Comparison of ENCODE assay signal across 13 cellular contexts in the genomic region with DNA sequence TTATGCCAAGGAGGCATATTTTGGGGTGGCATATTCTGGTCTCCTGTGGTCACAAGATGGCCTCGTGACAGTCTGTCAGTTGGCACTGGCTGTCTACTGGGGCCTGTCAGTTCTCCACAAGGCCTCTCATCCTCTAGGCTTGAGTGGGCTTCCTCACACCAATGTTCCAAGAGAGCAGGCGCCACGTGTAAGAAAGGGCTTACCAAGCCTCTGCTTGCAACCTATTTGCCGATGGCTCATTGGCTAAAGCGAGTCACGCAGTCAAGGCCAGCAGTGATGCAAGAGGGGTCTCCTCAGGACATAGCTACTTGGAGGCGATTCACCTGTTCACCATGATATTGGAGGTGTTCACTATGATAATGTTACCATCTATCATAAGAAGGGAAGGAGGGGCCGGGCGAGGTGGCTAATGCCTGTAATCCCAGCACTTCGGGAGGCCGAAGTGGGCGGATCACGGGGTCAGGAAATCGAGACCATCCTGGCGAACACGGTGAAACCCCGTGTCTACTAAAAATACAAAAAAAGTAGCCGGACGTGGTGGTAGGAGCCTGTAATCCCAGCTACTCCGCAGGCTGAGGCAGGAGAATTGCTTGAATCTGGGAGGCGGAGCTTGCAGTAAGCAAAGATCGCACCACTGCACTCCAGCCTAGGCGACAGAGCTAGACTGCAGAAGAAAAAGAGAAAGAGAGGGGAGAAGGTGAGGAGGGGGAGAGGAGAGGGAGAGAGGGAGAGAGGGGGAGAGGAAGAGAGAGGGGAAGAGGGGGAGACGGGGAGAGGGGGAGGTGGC. TPM values are rescaled to one million over a fixed set of nuclear protein-coding genes. Genes with fewer than 3 reads are reported as not detected.
DNase-seq lines count a peak whose midpoint lies in the region; ATAC-seq and TF ChIP-seq lines count a peak whose summit lies in the region.
"Had no signal": no experiment of that assay in that cellular context is flagged by ENCODE, and none has a peak within 500 bp of the region (broad histone marks: within the 10 kb centered on the region; RNA-seq: fewer than 3 reads in every experiment).

No MANE protein-coding gene starts in this region.

- H3K36me3 Mint-ChIP-seq in activated naive CD4-positive, alpha-beta T cell treated with anti-CD3 and anti-CD28 coated beads, Interleukin-2, amount 10 ng/mL, durations not matched to agents 7 days and 5 days, result no peaks in the 10 kb centered on the region
- H3K36me3 Mint-ChIP-seq in activated T-helper 2 cell treated with anti-CD3 and anti-CD28 coated beads, Interferon-gamma antibody, Interleukin-2, Interleukin-4, amounts not matched to agents 10 μg/mL and 5 μg/mL and 100 μg/mL, durations not matched to agents 14 hours and 24 hours and 36 hours (ENCODE audit: low read depth), result no peaks in the 10 kb centered on the region

- no peaks in the 10 kb centered on the region for H3K4me1 ChIP-seq in tibial nerve
- H3K4me1 ChIP-seq: parathyroid adenoma had no signal

- H3K27ac Mint-ChIP-seq in activated naive CD4-positive, alpha-beta T cell treated with anti-CD3 and anti-CD28 coated beads, Interleukin-2, amount 10 ng/mL, durations not matched to agents 7 days and 5 days, result peak overlapping the region; percentile 49
- no peak overlapping the region for H3K27ac Mint-ChIP-seq in activated T-helper 2 cell treated with anti-CD3 and anti-CD28 coated beads, Interferon-gamma antibody, Interleukin-2, Interleukin-4, amounts not matched to agents 10 μg/mL and 5 μg/mL and 100 μg/mL, durations not matched to agents 14 hours and 24 hours and 36 hours

- H3K27ac ChIP-seq in tibial nerve, result no peak overlapping the region
- H3K27ac ChIP-seq: parathyroid adenoma had no signal

- H3K4me1 Mint-ChIP-seq in activated naive CD4-positive, alpha-beta T cell treated with anti-CD3 and anti-CD28 coated beads, Interleukin-2, amount 10 ng/mL, durations not matched to agents 7 days and 5 days, result peaks cover 21% of the 10 kb centered on the region
- H3K4me1 Mint-ChIP-seq in activated T-helper 2 cell treated with anti-CD3 and anti-CD28 coated beads, Interferon-gamma antibody, Interleukin-2, Interleukin-4, amounts not matched to agents 10 μg/mL and 5 μg/mL and 100 μg/mL, durations not matched to agents 14 hours and 24 hours and 36 hours (ENCODE audit: low read depth), result peaks cover 10% of the 10 kb centered on the region

- TF ChIP-seq POLR2A in tibial nerve (IDR thresholded peaks at IDR 0.05), result no peak

- H3K9me3 ChIP-seq in tibial nerve, result no peaks in the 10 kb centered on the region

- peak overlapping the region; percentile 64 for H3K4me3 Mint-ChIP-seq in activated naive CD4-positive, alpha-beta T cell treated with anti-CD3 and anti-CD28 coated beads, Interleukin-2, amount 10 ng/mL, durations not matched to agents 7 days and 5 days
- H3K4me3 Mint-ChIP-seq in activated T-helper 2 cell treated with anti-CD3 and anti-CD28 coated beads, Interferon-gamma antibody, Interleukin-2, Interleukin-4, amounts not matched to agents 10 μg/mL and 5 μg/mL and 100 μg/mL, durations not matched to agents 14 hours and 24 hours and 36 hours (ENCODE audit: low read depth), result peak overlapping the region; percentile 30

- ATAC-seq in GM19035 (IDR thresholded peaks at IDR 0.05; ENCODE audit: unreplicated experiment), result no peak
- ATAC-seq: HCT116 had no signal

- H3K27me3 ChIP-seq in kidney epithelial cell (ENCODE audit: control insufficient read depth, insufficient read depth, low read length) (no peaks in the 10 kb centered on the region), tibial nerve (no peaks in the 10 kb centered on the region)

- intact Hi-C loops in activated T-helper 2 cell treated with anti-CD3 and anti-CD28 coated beads, Interferon-gamma antibody, Interleukin-2, Interleukin-4, amounts not matched to agents 10 μg/mL and 5 μg/mL and 100 μg/mL, durations not matched to agents 14 hours and 24 hours and 36 hours (cut with micrococcal nuclease), result no loop called here

- peaks cover 30% of the 10 kb centered on the region for H3K27me3 Mint-ChIP-seq in activated naive CD4-positive, alpha-beta T cell treated with anti-CD3 and anti-CD28 coated beads, Interleukin-2, amount 10 ng/mL, durations not matched to agents 7 days and 5 days
- H3K27me3 Mint-ChIP-seq in activated T-helper 2 cell treated with anti-CD3 and anti-CD28 coated beads, Interferon-gamma antibody, Interleukin-2, Interleukin-4, amounts not matched to agents 10 μg/mL and 5 μg/mL and 100 μg/mL, durations not matched to agents 14 hours and 24 hours and 36 hours (ENCODE audit: low read depth), result peaks cover 11% of the 10 kb centered on the region

- H3K4me3 ChIP-seq in kidney epithelial cell (ENCODE audit: low read depth, low read length) (peak overlapping the region; percentile 28), tibial nerve (peak overlapping the region in 3 of 4 donors; percentile 11 to 31 (median 13))

- TF ChIP-seq CTCF in kidney epithelial cell (IDR thresholded peaks at IDR 0.05; ENCODE audit: insufficient read depth, low read length, poor library complexity, severe bottlenecking) (no peak), tibial nerve (IDR thresholded peaks at IDR 0.05) (no peak)

- CTCF ChIA-PET in activated naive CD4-positive, alpha-beta T cell treated with anti-CD3 and anti-CD28 coated beads, Interleukin-2, amount 10 ng/mL, durations not matched to agents 7 days and 5 days (lab: Charles Lee), result no interaction called here

- no peak for TF ChIP-seq EP300 in tibial nerve (IDR thresholded peaks at IDR 0.05)

- H3K9me3 Mint-ChIP-seq in activated naive CD4-positive, alpha-beta T cell treated with anti-CD3 and anti-CD28 coated beads, Interleukin-2, amount 10 ng/mL, durations not matched to agents 7 days and 5 days, result no peaks in the 10 kb centered on the region
- no peaks in the 10 kb centered on the region for H3K9me3 Mint-ChIP-seq in activated T-helper 2 cell treated with anti-CD3 and anti-CD28 coated beads, Interferon-gamma antibody, Interleukin-2, Interleukin-4, amounts not matched to agents 10 μg/mL and 5 μg/mL and 100 μg/mL, durations not matched to agents 14 hours and 24 hours and 36 hours

- 83 to 88% methylated on average over 24 of the region's 24 CpGs for WGBS in tibial nerve, 2 donors

- H3K36me3 ChIP-seq in kidney epithelial cell (ENCODE audit: control insufficient read depth, insufficient read depth, low read length) (no peaks in the 10 kb centered on the region), tibial nerve (no peaks in the 10 kb centered on the region)

- no peak for DNase-seq in activated naive CD4-positive, alpha-beta T cell treated with anti-CD3 and anti-CD28 coated beads, Interleukin-2, amount 10 ng/mL, durations not matched to agents 7 days and 5 days
- DNase-seq in activated naive CD4-positive, alpha-beta T cell treated with anti-CD3 and anti-CD28 coated beads, Interleukin-2, amount 50 U/mL, for 16 hours, result no peak
- no peak for DNase-seq in activated T-helper 2 cell treated with anti-CD3 and anti-CD28 coated beads, Interferon-gamma antibody, Interleukin-2, Interleukin-4, amounts not matched to agents 10 μg/mL and 5 μg/mL and 100 μg/mL, durations not matched to agents 14 hours and 24 hours and 36 hours (ENCODE audit: low spot score)
- no peak for DNase-seq in kidney epithelial cell (ENCODE audit: low read depth)
- DNase-seq in tibial nerve (ENCODE audit: low spot score in 2 of 2), result no peak
- DNase-seq in AG08396 (ENCODE audit: low spot score), result no peak
- DNase-seq in cerebellum (ENCODE audit: low spot score), result no peak
- DNase-seq: anterior cingulate cortex, Calu3, T-helper 9 cell had no signal

RNA-seq across cellular contexts. Expression of a gene that starts 35.3 kb away (rescaled TPM):
- total RNA-seq in activated T-helper 2 cell treated with anti-CD3 and anti-CD28 coated beads, Interferon-gamma antibody, Interleukin-2, Interleukin-4, amounts not matched to agents 10 μg/mL and 5 μg/mL and 100 μg/mL, durations not matched to agents 14 hours and 24 hours and 36 hours, result 1.7 and 2.4 TPM in 2 replicates
- 3.1 and 3.3 TPM in 2 replicates for total RNA-seq in kidney epithelial cell
- total RNA-seq in tibial nerve, result not detected
- total RNA-seq in cerebellum, result 1.5 TPM
- total RNA-seq: Calu3 had no signal

RNA-seq across cellular contexts. Expression of a gene that starts 35.7 kb away (rescaled TPM):
- 27.9 and 28.8 TPM in 2 replicates for total RNA-seq in activated T-helper 2 cell treated with anti-CD3 and anti-CD28 coated beads, Interferon-gamma antibody, Interleukin-2, Interleukin-4, amounts not matched to agents 10 μg/mL and 5 μg/mL and 100 μg/mL, durations not matched to agents 14 hours and 24 hours and 36 hours
- total RNA-seq in kidney epithelial cell (27.5 and 30.8 TPM in 2 replicates), tibial nerve (10 to 100 TPM in 2 of 4 donors, 1 to 10 TPM in 2; 6.5 to 21.0 (median 10.3) TPM), cerebellum (12.2 TPM)
